ENCODE assay signal across 8 cellular contexts in genomic region chr2:189179607-189179979, GRCh38. TPM values are rescaled to one million over a fixed set of nuclear protein-coding genes. Genes with fewer than 3 reads are reported as not detected.
DNase-seq lines count a peak whose midpoint lies in the region; ATAC-seq, FAIRE-seq and TF ChIP-seq lines count a peak whose summit lies in the region.

Gene COL5A2 (minus strand): TSS chr2:189179761. CDS start chr2:189179604, 157 bp downstream.

- peak within 1 kb of the TSS in 3 of 4 experiments; percentile 5 to 41 (median 34); a peak in 4 of 7 replicates for H3K9ac ChIP-seq in H1 (replicated peaks in 1 of 4; ENCODE audit: extremely low read depth in 1 of 4, low read depth in 3 of 4, low read length in 3 of 4)

- H3K27me3 ChIP-seq in H1 (replicated peaks in 1 of 4; ENCODE audit: control insufficient read depth in 3 of 4, extremely low read depth in 1 of 4, insufficient read depth in 3 of 4, low read length in 3 of 4): no peaks in the 10 kb centered on the region
- H3K27me3 ChIP-seq in lower lobe of right lung (ENCODE audit: low read depth): no peaks in the 10 kb centered on the region
- no peaks in the 10 kb centered on the region for H3K27me3 ChIP-seq in upper lobe of left lung

- no peak within 1 kb of the TSS for H3K14ac ChIP-seq in H1 (ENCODE audit: insufficient read length)

- H3K4me2 ChIP-seq in H1 (ENCODE audit: insufficient read depth in 1 of 2, low read depth in 2 of 2, low read length in 2 of 2): peak within 1 kb of the TSS; percentile 68 to 94

- no peak within 1 kb of the TSS for H4K5ac ChIP-seq in H1 (ENCODE audit: insufficient read length, low read depth, low read length)

- no peak for TF ChIP-seq CTCF in H1 (IDR thresholded peaks at IDR 0.05; ENCODE audit: control extremely low read depth in 1 of 3, insufficient read depth in 1 of 3, low read depth in 1 of 3, low read length in 3 of 3)
- no peak for TF ChIP-seq CTCF in lower lobe of right lung (IDR thresholded peaks at IDR 0.05)
- no peak for TF ChIP-seq CTCF in upper lobe of left lung (IDR thresholded peaks at IDR 0.05)

- WGBS in H1 (ENCODE audit: extremely low coverage in 1 of 2, insufficient coverage in 1 of 2, insufficient read length in 1 of 2, insufficient replicate concordance in 2 of 2, low coverage in 1 of 2, low lambda C conversion rate in 2 of 2, missing lambda C conversion rate in 1 of 2), 2 experiments: 19% methylated on average over 5 of the region's 5 CpGs; no CpG with 5 or more reads in 1 of the 2 experiments
- WGBS in upper lobe of left lung, 2 donors: 17% methylated on average over 5 of the region's 5 CpGs

- no peaks in the 10 kb centered on the region for H3K36me3 ChIP-seq in H1 (ENCODE audit: control insufficient read depth in 2 of 4, insufficient read depth in 4 of 4, low read length in 3 of 4)
- no peaks in the 10 kb centered on the region for H3K36me3 ChIP-seq in lower lobe of right lung
- no peaks in the 10 kb centered on the region for H3K36me3 ChIP-seq in upper lobe of left lung

- DNase-seq in activated naive CD4-positive, alpha-beta T cell treated with anti-CD3 and anti-CD28 coated beads, Interleukin-2, amount 50 U/mL, for 16 hours: no peak
- DNase-seq in H1 (ENCODE audit: low read depth in 1 of 2, low spot score in 2 of 2): no peak
- no peak for DNase-seq in lower lobe of right lung
- DNase-seq in upper lobe of left lung: no peak
- no peak for DNase-seq in NCI-H446 treated with DMSO at 0.1 percent for 48 hours (lab: John Stamatoyannopoulos, UW)

- no peak within 1 kb of the TSS for H2BK120ac ChIP-seq in H1 (replicated peaks; ENCODE audit: low read depth, low read length)

- TF ChIP-seq EP300 in H1 (IDR thresholded peaks at IDR 0.05; ENCODE audit: borderline replicate concordance in 1 of 2, low read depth in 2 of 2, low read length in 2 of 2) (no peak), upper lobe of left lung (IDR thresholded peaks at IDR 0.05) (no peak)

- H3K27ac ChIP-seq in H1 (ENCODE audit: low read depth, low read length) (no peak within 1 kb of the TSS), lower lobe of right lung (peak within 1 kb of the TSS; percentile 44), upper lobe of left lung (peak within 1 kb of the TSS; percentile 14 to 64 (median 54))

- H2AK5ac ChIP-seq in H1 (ENCODE audit: low read depth, low read length): no peak within 1 kb of the TSS

- no peaks in the 10 kb centered on the region for H3K9me3 Mint-ChIP-seq in activated naive CD4-positive, alpha-beta T cell treated with anti-CD3 and anti-CD28 coated beads, Interleukin-2, amount 50 U/mL, for 24 hours

- H3K79me1 ChIP-seq in H1 (ENCODE audit: low read depth, low read length): no peaks in the 10 kb centered on the region

- H2AFZ ChIP-seq in H1 (ENCODE audit: low read length): peak within 1 kb of the TSS; percentile 88

- H2BK20ac ChIP-seq in H1 (ENCODE audit: low read length): no peak within 1 kb of the TSS; the same call in 1 of the 2 replicates

- TF ChIP-seq POLR2A in H1 (IDR thresholded peaks at IDR 0.05; ENCODE audit: control extremely low read depth in 1 of 2, low read depth in 2 of 2, low read length in 2 of 2): no peak
- no peak for TF ChIP-seq POLR2A in upper lobe of left lung (IDR thresholded peaks at IDR 0.05)

- no peak within 1 kb of the TSS for H3K27ac Mint-ChIP-seq in activated naive CD4-positive, alpha-beta T cell treated with anti-CD3 and anti-CD28 coated beads, Interleukin-2, amount 50 U/mL, for 24 hours

- no peak within 1 kb of the TSS for H4K8ac ChIP-seq in H1 (ENCODE audit: extremely low read depth, insufficient read depth, low read length)

- no peak within 1 kb of the TSS for H3K56ac ChIP-seq in H1 (replicated peaks; ENCODE audit: insufficient read length, low read depth, low read length)

- H3K23ac ChIP-seq in H1 (ENCODE audit: insufficient read length): no peak within 1 kb of the TSS

- H3K18ac ChIP-seq in H1 (ENCODE audit: extremely low read depth, low read length): peak within 1 kb of the TSS; percentile 51

- no peak within 1 kb of the TSS; the same call in 1 of the 2 replicates for H2BK12ac ChIP-seq in H1 (ENCODE audit: low read depth, low read length)

- peaks cover 14% of the 10 kb centered on the region for H3K27me3 Mint-ChIP-seq in activated naive CD4-positive, alpha-beta T cell treated with anti-CD3 and anti-CD28 coated beads, Interleukin-2, amount 50 U/mL, for 24 hours

- POLR2A ChIA-PET in H1 (lab: Charles Lee; ENCODE audit: partially characterized antibody): interaction anchor here (1.2 kb wide), 1 partner anchor 29 kb away, joined by 3 read pairs; no protein-coding TSS in a partner anchor

- no peaks in the 10 kb centered on the region for H4K20me1 ChIP-seq in H1 (replicated peaks in 1 of 2; ENCODE audit: control insufficient read depth in 1 of 2, insufficient read depth in 2 of 2, low read length in 2 of 2)

- no peak for FAIRE-seq in H1 (lab: Jason Lieb, UNC)

- no peak within 1 kb of the TSS for H3K4ac ChIP-seq in H1 (replicated peaks; ENCODE audit: insufficient read length, low read depth, low read length)

- no peak for TF ChIP-seq RAD21 in H1 (IDR thresholded peaks at IDR 0.05 in 1 of 2, conservative IDR thresholded peaks at IDR 0.05 in 1 of 2; ENCODE audit: low read depth in 2 of 2, low read length in 2 of 2)

- H3K79me2 ChIP-seq in H1 (ENCODE audit: control insufficient read depth in 1 of 2, insufficient read depth in 2 of 2, low read length in 2 of 2): peaks cover 0 to 17% of the 10 kb centered on the region in 2 experiments; a peak in 1 of 4 replicates

- H3K4me3 ChIP-seq in H1 (ENCODE audit: extremely low read depth in 1 of 4, insufficient read depth in 2 of 4, low read depth in 3 of 4, low read length in 4 of 4) (peak within 1 kb of the TSS; percentile 46 to 71 (median 58)), lower lobe of right lung (peak within 1 kb of the TSS; percentile 47), upper lobe of left lung (peak within 1 kb of the TSS; percentile 28 to 49 (median 38))

- H3K23me2 ChIP-seq in H1 (ENCODE audit: low read depth, low read length): peaks cover 6% of the 10 kb centered on the region

- H2BK15ac ChIP-seq in H1 (ENCODE audit: low read length): no peak within 1 kb of the TSS

- CTCF ChIA-PET in H1 (lab: Charles Lee; ENCODE audit: partially characterized antibody): interaction anchor here (1.0 to 3.6 kb wide), 12 partner anchors 9 to 108 kb away, joined by 3 to 16 read pairs (median 6); no protein-coding TSS in a partner anchor

- H3K4me1 Mint-ChIP-seq in activated naive CD4-positive, alpha-beta T cell treated with anti-CD3 and anti-CD28 coated beads, Interleukin-2, amount 50 U/mL, for 24 hours: peaks cover 18% of the 10 kb centered on the region

- peak within 1 kb of the TSS; percentile 64 for H3K4me3 Mint-ChIP-seq in activated naive CD4-positive, alpha-beta T cell treated with anti-CD3 and anti-CD28 coated beads, Interleukin-2, amount 50 U/mL, for 24 hours

- H4K91ac ChIP-seq in H1 (replicated peaks; ENCODE audit: insufficient read length, low read length): no peak within 1 kb of the TSS

- ATAC-seq in lower lobe of right lung: peak; percentile 53 to 75
- ATAC-seq in upper lobe of left lung (ENCODE audit: low FRiP score in 2 of 2): peak in 1 of 2 donors; percentile 89
- no peak for ATAC-seq in activated CD4-positive, CD25-positive, alpha-beta regulatory T cell treated with anti-CD3 and anti-CD28 coated beads, Interleukin-2, amount 50 U/mL, for 24 hours
- ATAC-seq in HG03520 (IDR thresholded peaks at IDR 0.05; ENCODE audit: unreplicated experiment): no peak

- no peaks in the 10 kb centered on the region for H3K36me3 Mint-ChIP-seq in activated naive CD4-positive, alpha-beta T cell treated with anti-CD3 and anti-CD28 coated beads, Interleukin-2, amount 50 U/mL, for 24 hours

- peak within 1 kb of the TSS; percentile 48; the same call in 1 of the 2 replicates for H2BK5ac ChIP-seq in H1 (ENCODE audit: low read depth, low read length)

- H3K9me3 ChIP-seq in H1 (ENCODE audit: insufficient read depth in 2 of 2, low read depth in 1 of 2, low read length in 1 of 2): no peaks in the 10 kb centered on the region; a peak in 1 of 4 replicates
- no peaks in the 10 kb centered on the region for H3K9me3 ChIP-seq in lower lobe of right lung
- no peaks in the 10 kb centered on the region for H3K9me3 ChIP-seq in upper lobe of left lung

- H3K4me1 ChIP-seq in H1 (replicated peaks in 1 of 4; ENCODE audit: control insufficient read depth in 3 of 4, insufficient read depth in 4 of 4, low read length in 3 of 4): no peaks in the 10 kb centered on the region; a peak in 3 of 7 replicates
- H3K4me1 ChIP-seq in lower lobe of right lung: no peaks in the 10 kb centered on the region
- no peaks in the 10 kb centered on the region for H3K4me1 ChIP-seq in upper lobe of left lung

- intact Hi-C loops in lower lobe of right lung (cut with DNase I): no loop called here

TF ChIP-seq in H1, 55 proteins besides CTCF, POLR2A, EP300 and RAD21 (continues in another document):
- TF ChIP-seq RFX5 (IDR thresholded peaks at IDR 0.05; ENCODE audit: borderline replicate concordance, low read depth, low read length): no peak
- TF ChIP-seq CREB1 (IDR thresholded peaks at IDR 0.05): no peak
- TF ChIP-seq BACH1 (IDR thresholded peaks at IDR 0.05; ENCODE audit: low read length): no peak
- TF ChIP-seq JUND (IDR thresholded peaks at IDR 0.05; ENCODE audit: low read length): no peak
- no peak for TF ChIP-seq ZNF274 (IDR thresholded peaks at IDR 0.05; ENCODE audit: borderline replicate concordance, extremely low read depth, low read length)
- TF ChIP-seq SIN3A (conservative IDR thresholded peaks at IDR 0.05 in 1 of 2, IDR thresholded peaks at IDR 0.05 in 1 of 2; ENCODE audit: low read depth in 1 of 2, low read length in 2 of 2): no peak
- no peak for TF ChIP-seq KDM1A (IDR thresholded peaks at IDR 0.05; ENCODE audit: borderline replicate concordance, low read length)
- TF ChIP-seq RXRA (IDR thresholded peaks at IDR 0.05; ENCODE audit: insufficient read depth, low read depth, low read length): no peak
- TF ChIP-seq GTF2F1 (IDR thresholded peaks at IDR 0.05; ENCODE audit: borderline replicate concordance, low read depth, low read length): no peak
- TF ChIP-seq NANOG (IDR thresholded peaks at IDR 0.05; ENCODE audit: insufficient read depth, low read depth, low read length, poor library complexity, severe bottlenecking): no peak
- TF ChIP-seq TCF12 (IDR thresholded peaks at IDR 0.05; ENCODE audit: low read depth, low read length): no peak

RNA-seq across cellular contexts. Expression of gene COL5A2, which starts in this region (rescaled TPM):
- total RNA-seq in H1 (2021; fragmentation: NEBNext Ultra II Directional; extraction: Animal tissue kit (Norgen Biotek cat#: 25700)): 22.8 and 24.2 TPM in 2 replicates
- 4.2 and 4.7 TPM in 2 replicates for polyA plus RNA-seq in H1 (2011; rRNA removed)
- polyA plus RNA-seq in H1 (2011; cell fraction: cytosol; rRNA removed): 7.3 TPM
- 18.4 TPM for polyA plus RNA-seq in H1 (2011; cell fraction: nucleus; rRNA removed)
- 12.7 to 18.2 TPM (median 16.4 TPM) in 4 replicates for polyA plus RNA-seq in H1 (2012, experiment 1 of 2)
- 2.7 TPM for polyA plus RNA-seq in H1 (2012, experiment 2 of 2)
- polyA plus RNA-seq in H1 (2013, experiment 1 of 2): 65.9 TPM
- 64.0 TPM for polyA plus RNA-seq in H1 (2013, experiment 2 of 2)
- polyA minus RNA-seq in H1 (2011; rRNA and poly(A)+ RNA removed): 11.3 and 21.6 TPM in 2 replicates
- 5.9 TPM for polyA minus RNA-seq in H1 (2011; cell fraction: cytosol; rRNA and poly(A)+ RNA removed)
- 8.8 TPM for polyA minus RNA-seq in H1 (2011; cell fraction: nucleus; rRNA and poly(A)+ RNA removed)
- total RNA-seq in lower lobe of right lung (26.3 TPM), upper lobe of left lung (10 to 100 TPM in 5 of 6 donors, 1 to 10 TPM in 1; 9.0 to 42.7 (median 26.8) TPM)

Comparison
In these comparisons a context has a peak if more than half of its experiments do, and no peak if none do; other contexts are left out.
1. ATAC-seq: peak in lower lobe of right lung (2 of 2); none in activated CD4-positive, CD25-positive, alpha-beta regulatory T cell treated with anti-CD3 and anti-CD28 coated beads, Interleukin-2, amount 50 U/mL, for 24 hours (0 of 2) and HG03520 (single experiment).
2. Peak in every context shown above with its lines, with median percentiles within 50 percentile points of each other: H3K4me3 ChIP-seq.